ENCODE assay signal across 13 cellular contexts in the genomic region with DNA sequence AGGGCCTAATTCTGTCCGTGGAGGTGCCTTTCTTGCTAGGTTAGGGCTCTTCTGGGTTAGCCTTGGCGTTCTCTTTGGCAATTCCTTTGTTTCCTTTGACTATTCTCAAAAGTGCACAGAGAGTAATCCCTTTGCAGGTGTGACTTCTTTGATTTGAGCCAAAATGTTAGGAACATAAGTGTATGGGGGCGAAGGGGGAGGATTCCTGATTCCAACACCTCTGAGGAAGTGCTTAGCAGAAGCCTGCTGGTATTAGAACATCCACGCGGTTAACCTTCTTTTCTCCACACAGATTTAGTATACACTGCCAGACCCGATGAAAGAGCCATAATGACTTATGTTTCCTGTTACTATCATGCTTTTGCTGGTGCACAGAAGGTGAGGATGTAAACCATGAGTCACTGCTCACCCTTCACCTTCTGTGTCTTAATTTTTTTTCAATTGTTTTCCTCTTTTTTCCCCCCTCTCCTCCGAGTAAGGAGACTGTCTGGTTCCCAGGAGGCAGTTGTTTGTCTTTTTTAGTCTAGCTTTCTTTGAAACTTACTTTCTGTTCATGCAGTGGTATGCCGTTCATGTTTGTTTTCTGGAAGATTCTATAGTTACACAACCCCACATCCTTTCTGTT. TPM values are rescaled to one million over a fixed set of nuclear protein-coding genes. Genes with fewer than 3 reads are reported as not detected.
DNase-seq lines count a peak whose midpoint lies in the region; ATAC-seq, FAIRE-seq and TF ChIP-seq lines count a peak whose summit lies in the region.
"Had no signal": no experiment of that assay in that cellular context is flagged by ENCODE, and none has a peak within 500 bp of the region (broad histone marks: within the 10 kb centered on the region; RNA-seq: fewer than 3 reads in every experiment).

No MANE protein-coding gene starts in this region.

- no peak overlapping the region for H3K27ac ChIP-seq in astrocyte (ENCODE audit: low read depth, low read length)
- H3K27ac ChIP-seq in heart left ventricle: peak overlapping the region in 6 of 12 donors; percentile 15 to 59 (median 27)
- H3K27ac ChIP-seq in sigmoid colon: no peak overlapping the region
- H3K27ac ChIP-seq: colonic mucosa, suprapubic skin, WERI-Rb-1 had no signal

- no peak for TF ChIP-seq EP300 in sigmoid colon (IDR thresholded peaks at IDR 0.05)

- no peak for TF ChIP-seq CTCF in astrocyte (IDR thresholded peaks at IDR 0.05; ENCODE audit: insufficient read depth, low read depth, low read length)
- TF ChIP-seq CTCF in heart left ventricle (IDR thresholded peaks at IDR 0.05): no peak
- no peak for TF ChIP-seq CTCF in sigmoid colon (IDR thresholded peaks at IDR 0.05)
- TF ChIP-seq CTCF in type B pancreatic cell (conservative IDR thresholded peaks at IDR 0.05): no peak

- TF ChIP-seq POLR2A in heart left ventricle (IDR thresholded peaks at IDR 0.05) (no peak), sigmoid colon (IDR thresholded peaks at IDR 0.05) (no peak)

- no peak for FAIRE-seq in astrocyte (lab: Jason Lieb, UNC)

- H3K4me3 ChIP-seq in astrocyte (ENCODE audit: insufficient read depth, low read depth, low read length) (no peak overlapping the region), heart left ventricle (no peak overlapping the region), sigmoid colon (no peak overlapping the region)
- H3K4me3 ChIP-seq: colonic mucosa, suprapubic skin had no signal

- H3K36me3 ChIP-seq in astrocyte (ENCODE audit: insufficient read depth, low read length) (no peaks in the 10 kb centered on the region), heart left ventricle (peaks cover 0 to 99% (median 37%) of the 10 kb centered on the region in 9 donors), sigmoid colon (no peaks in the 10 kb centered on the region)
- H3K36me3 ChIP-seq: colonic mucosa, suprapubic skin, WERI-Rb-1 had no signal

- H3K9me3 ChIP-seq in astrocyte (ENCODE audit: insufficient read depth, low read depth, low read length) (no peaks in the 10 kb centered on the region), heart left ventricle (no peaks in the 10 kb centered on the region), sigmoid colon (no peaks in the 10 kb centered on the region)
- H3K9me3 ChIP-seq: colonic mucosa, suprapubic skin had no signal

- intact Hi-C loops in Right ventricle myocardium inferior (cut with DNase I) (loop anchor here (5.0 kb wide), 1 partner anchor 42 kb away; no protein-coding TSS in a partner anchor), cardiac septum (cut with DNase I) (no loop called here), heart left ventricle (cut with DNase I) (no loop called here), sigmoid colon (cut with DNase I) (no loop called here)

- ATAC-seq in Right ventricle myocardium inferior (peak; percentile 36), heart left ventricle (peak; percentile 1 to 22 (median 16))

- WGBS in heart left ventricle, 4 donors: 33 to 43% (median 36%) methylated on average over 8 of the region's 8 CpGs
- WGBS in sigmoid colon, 2 donors: 67 to 68% methylated on average over 8 of the region's 8 CpGs

- no peak for DNase-seq in Right ventricle myocardium inferior (ENCODE audit: missing footprints)
- DNase-seq in cardiac septum (ENCODE audit: low spot score): no peak
- DNase-seq in astrocyte (ENCODE audit: low read depth): peak; percentile 10
- DNase-seq in heart left ventricle: no peak
- DNase-seq in NCI-H510A (lab: John Stamatoyannopoulos, UW): no peak
- no peak for DNase-seq in sigmoid colon
- DNase-seq in type B pancreatic cell (ENCODE audit: extremely low spot score, unreplicated experiment): no peak
- DNase-seq in CD1c-positive myeloid dendritic cell (ENCODE audit: extremely low spot score): no peak
- DNase-seq: colonic mucosa; stimulated activated CD4-positive, alpha-beta T cell treated with anti-CD3 and anti-CD28 coated beads, Interleukin-12 subunit alpha, Interleukin-12 subunit beta, amount 100 ng/mL, for 4 hours; WERI-Rb-1 had no signal

- H3K27me3 Mint-ChIP-seq in astrocyte (ENCODE audit: low read depth, unreplicated experiment) (no peaks in the 10 kb centered on the region), type B pancreatic cell (peaks cover 9% of the 10 kb centered on the region)

- H3K79me2 ChIP-seq in astrocyte (ENCODE audit: insufficient read depth, low read length): no peaks in the 10 kb centered on the region

- H3K9me3 Mint-ChIP-seq in astrocyte (ENCODE audit: unreplicated experiment) (no peaks in the 10 kb centered on the region), type B pancreatic cell (no peaks in the 10 kb centered on the region)

- H4K20me1 ChIP-seq in astrocyte (ENCODE audit: insufficient read depth, low read length): no peaks in the 10 kb centered on the region

- H3K9ac ChIP-seq in astrocyte (ENCODE audit: low read length): no peak overlapping the region

- H3K4me3 Mint-ChIP-seq in astrocyte (ENCODE audit: unreplicated experiment) (no peak overlapping the region), type B pancreatic cell (no peak overlapping the region)

- H2AFZ ChIP-seq in astrocyte (ENCODE audit: low read depth, low read length): peak overlapping the region; percentile 34

- H3K27ac Mint-ChIP-seq in astrocyte (ENCODE audit: unreplicated experiment) (peak overlapping the region; percentile 47), type B pancreatic cell (no peak overlapping the region)

- H3K36me3 Mint-ChIP-seq in astrocyte (ENCODE audit: low read depth, unreplicated experiment) (no peaks in the 10 kb centered on the region), type B pancreatic cell (no peaks in the 10 kb centered on the region)

- peak overlapping the region; percentile 7 for H3K4me2 ChIP-seq in astrocyte (ENCODE audit: low read length)

- H3K27me3 ChIP-seq in astrocyte (ENCODE audit: insufficient read depth, low read length) (no peaks in the 10 kb centered on the region), heart left ventricle (no peaks in the 10 kb centered on the region), sigmoid colon (no peaks in the 10 kb centered on the region)
- H3K27me3 ChIP-seq: colonic mucosa, suprapubic skin had no signal

- H3K4me1 Mint-ChIP-seq in astrocyte (ENCODE audit: low read depth, unreplicated experiment): peaks cover 13% of the 10 kb centered on the region
- H3K4me1 Mint-ChIP-seq in type B pancreatic cell (ENCODE audit: unreplicated experiment): no peaks in the 10 kb centered on the region

- H3K4me1 ChIP-seq in astrocyte (ENCODE audit: insufficient read depth, low read length) (no peaks in the 10 kb centered on the region), heart left ventricle (peaks cover 0 to 21% (median 1%) of the 10 kb centered on the region in 12 donors), sigmoid colon (no peaks in the 10 kb centered on the region)
- H3K4me1 ChIP-seq: colonic mucosa, suprapubic skin had no signal

RNA-seq across cellular contexts. Expression of a gene that starts 48.0 kb away (rescaled TPM):
- total RNA-seq in Right ventricle myocardium inferior (2,525 TPM), cardiac septum (3,389 TPM), astrocyte (0.89 and 0.99 TPM in 2 replicates), heart left ventricle (1,000 to 10,000 TPM; 1,403 to 4,007 (median 2,928) TPM), sigmoid colon (1 to 10 TPM in 1 of 4 donors, under 1 TPM in 2, not detected in 1; 0.36 to 1.6 (median 0.66) TPM), type B pancreatic cell (ENCODE audit: low replicate concordance) (0.21 and 2.4 TPM in 2 replicates)
- polyA plus RNA-seq in heart left ventricle (1,000 to 10,000 TPM; 1,024 to 1,237 TPM), sigmoid colon (1 to 10 TPM in 2 of 3 donors, under 1 TPM in 1; 0.55 to 1.8 (median 1.2) TPM)
- total RNA-seq: osteocyte had no signal

Comparison
In these comparisons a context has a peak if more than half of its experiments do, and no peak if none do; other contexts are left out.
1. RNA of a gene that starts 48.0 kb away (total RNA-seq): 3,389 TPM in cardiac septum (single experiment), 1,403 to 4,007 TPM in heart left ventricle and 2,525 TPM in Right ventricle myocardium inferior (single experiment); 0.21 to 2.4 TPM in type B pancreatic cell, 0.89 to 0.99 TPM in astrocyte and 0.36 to 1.6 TPM in sigmoid colon; every median in the first group is over 100 times any median in the second.